ENCODE assay signal across 16 cellular contexts in the genomic region with DNA sequence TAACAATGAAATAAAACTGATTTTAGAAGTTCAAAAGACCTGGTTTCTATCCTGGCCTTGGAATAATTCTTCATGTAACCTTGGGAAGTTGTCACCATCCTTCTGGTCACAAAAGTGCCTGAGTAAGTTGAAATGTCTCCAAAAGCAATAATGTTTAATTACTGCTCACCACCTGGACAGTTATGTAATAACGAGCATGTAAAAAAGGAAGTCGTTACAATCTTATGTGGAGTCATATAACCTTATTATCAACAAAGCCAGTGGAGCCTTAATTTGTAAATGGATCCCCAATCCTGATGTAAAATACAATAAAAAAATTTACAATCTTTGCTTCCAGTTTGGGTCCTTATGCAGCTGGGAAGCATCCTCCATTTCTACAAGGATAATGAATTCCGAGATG.
"Had no signal": no experiment of that assay in that cellular context is flagged by ENCODE, and none has a peak within 500 bp of the region (broad histone marks: within the 10 kb centered on the region; RNA-seq: fewer than 3 reads in every experiment).

No MANE protein-coding gene starts in this region.

- H3K4me3 ChIP-seq: body of pancreas, neural progenitor cell, right atrium auricular region, suprapubic skin, transverse colon, uterus had no signal

- H3K4me1 ChIP-seq: body of pancreas, neural progenitor cell, right atrium auricular region, suprapubic skin, transverse colon, uterus had no signal

- H2AFZ ChIP-seq: neural progenitor cell had no signal

- DNase-seq: activated CD4-positive, alpha-beta memory T cell treated with anti-CD3 and anti-CD28 coated beads, Interleukin-2, amount 10 ng/mL, durations not matched to agents 7 days and 5 days; activated CD4-positive, alpha-beta T cell treated with anti-CD3 and anti-CD28 coated beads for 48 hours; activated CD4-positive, CD25-positive, alpha-beta regulatory T cell; activated CD8-positive, alpha-beta memory T cell treated with anti-CD3 and anti-CD28 coated beads, Interleukin-2, amount 10 ng/mL, durations not matched to agents 7 days and 5 days; activated naive CD4-positive, alpha-beta T cell treated with anti-CD3 and anti-CD28 coated beads for 36 hours; body of pancreas; caudate nucleus; effector memory CD8-positive, alpha-beta T cell; mesenchymal stem cell; naive thymus-derived CD4-positive, alpha-beta T cell; stimulated activated naive CD8-positive, alpha-beta T cell treated with anti-CD3 and anti-CD28 coated beads, Interleukin-15, amount 100 ng/mL, for 72 hours; transverse colon; uterus had no signal

- H3K9me3 ChIP-seq: right atrium auricular region, suprapubic skin, uterus had no signal

- H3K36me3 ChIP-seq: neural progenitor cell, right atrium auricular region, suprapubic skin, transverse colon, uterus had no signal

- H3K27me3 ChIP-seq: body of pancreas, neural progenitor cell, right atrium auricular region, suprapubic skin, transverse colon, uterus had no signal

- H3K4me2 ChIP-seq: neural progenitor cell had no signal

- H3K27ac ChIP-seq: body of pancreas, neural progenitor cell, right atrium auricular region, suprapubic skin, transverse colon, uterus had no signal

- H3K9ac ChIP-seq: neural progenitor cell had no signal
